1 cellular context compared by ENCODE assay signal in the genomic region with DNA sequence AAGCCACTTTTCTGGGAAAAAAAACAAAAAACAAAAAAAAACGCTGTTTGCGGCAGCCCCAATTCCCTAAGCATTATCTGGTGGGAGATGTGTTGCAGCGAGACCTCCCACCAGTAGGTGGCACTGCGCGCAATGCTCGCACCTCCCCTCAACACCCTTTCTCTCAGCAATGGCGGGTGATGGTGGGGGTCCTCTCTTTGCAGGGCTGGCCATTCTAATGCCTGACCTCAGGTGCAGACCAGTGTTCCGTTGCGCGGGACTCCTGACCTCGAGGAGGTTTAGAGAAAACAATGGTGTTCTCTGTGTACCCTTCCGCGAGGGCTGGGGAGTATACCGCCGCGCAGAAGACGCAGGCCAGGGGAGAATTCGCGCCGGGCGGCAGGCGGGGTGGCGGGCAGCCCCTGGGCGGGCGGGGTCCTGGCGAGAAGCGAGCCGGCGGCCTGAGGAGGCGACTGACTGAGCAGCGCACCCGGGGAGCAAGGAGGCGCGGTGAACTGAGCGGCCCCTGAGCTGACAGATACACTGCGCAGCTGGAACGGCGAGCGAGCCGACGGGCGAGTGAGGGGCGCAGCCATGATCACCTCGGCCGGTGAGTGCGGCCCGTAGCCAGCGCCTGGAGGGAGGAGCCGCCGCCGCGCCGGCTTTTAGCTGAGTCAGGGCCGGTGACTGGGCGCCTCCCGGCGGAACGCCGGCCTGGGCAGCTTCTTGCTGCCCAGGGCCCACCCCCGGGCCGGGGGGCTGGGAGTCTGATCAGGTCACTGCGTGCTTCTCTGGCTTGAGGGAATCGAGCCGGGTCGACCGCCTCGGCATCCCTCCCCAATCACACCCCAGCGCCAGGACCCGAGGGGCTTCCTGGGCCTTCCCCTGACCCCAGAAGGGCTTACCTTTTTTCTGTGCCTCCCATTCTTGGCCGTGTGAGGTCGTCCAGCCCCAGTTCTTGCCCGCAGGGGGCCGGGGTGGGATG.
TF ChIP-seq lines count a peak whose summit lies in the region.

TSS of gene PSMD1 (plus strand) at position 415 of the 964 bp plus-strand sequence. CDS start at position 574, 159 bp downstream.

TF ChIP-seq in K562, 482 proteins besides CTCF, POLR2A, EP300 and RAD21 (continued from another document and continues in another):
- TF ChIP-seq ZNF318 (IDR thresholded peaks at IDR 0.05; ENCODE audit: borderline replicate concordance in 1 of 2, low read depth in 1 of 2): no peak
- no peak for TF ChIP-seq NFIC (IDR thresholded peaks at IDR 0.05)
- TF ChIP-seq, protein P1, sequence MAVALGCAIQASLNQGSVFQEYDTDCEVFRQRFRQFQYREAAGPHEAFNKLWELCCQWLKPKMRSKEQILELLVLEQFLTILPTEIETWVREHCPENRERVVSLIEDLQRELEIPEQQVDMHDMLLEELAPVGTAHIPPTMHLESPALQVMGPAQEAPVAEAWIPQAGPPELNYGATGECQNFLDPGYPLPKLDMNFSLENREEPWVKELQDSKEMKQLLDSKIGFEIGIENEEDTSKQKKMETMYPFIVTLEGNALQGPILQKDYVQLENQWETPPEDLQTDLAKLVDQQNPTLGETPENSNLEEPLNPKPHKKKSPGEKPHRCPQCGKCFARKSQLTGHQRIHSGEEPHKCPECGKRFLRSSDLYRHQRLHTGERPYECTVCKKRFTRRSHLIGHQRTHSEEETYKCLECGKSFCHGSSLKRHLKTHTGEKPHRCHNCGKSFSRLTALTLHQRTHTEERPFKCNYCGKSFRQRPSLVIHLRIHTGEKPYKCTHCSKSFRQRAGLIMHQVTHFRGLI (CRISPR knock-in tag; IDR thresholded peaks at IDR 0.05): no peak
- peak; percentile 75; the same call in 1 of the 2 replicates for TF ChIP-seq SP1 (CRISPR knock-in tag; IDR thresholded peaks at IDR 0.05)
- TF ChIP-seq TOE1 (IDR thresholded peaks at IDR 0.05; ENCODE audit: borderline replicate concordance): peak; percentile 92
- TF ChIP-seq TOE1 (CRISPR knock-in tag; IDR thresholded peaks at IDR 0.05; ENCODE audit: borderline replicate concordance, low read depth): no peak
- TF ChIP-seq PREB (CRISPR knock-in tag; IDR thresholded peaks at IDR 0.05): no peak
- TF ChIP-seq ZNF395 (CRISPR knock-in tag; IDR thresholded peaks at IDR 0.05): no peak
- TF ChIP-seq, protein P2, sequence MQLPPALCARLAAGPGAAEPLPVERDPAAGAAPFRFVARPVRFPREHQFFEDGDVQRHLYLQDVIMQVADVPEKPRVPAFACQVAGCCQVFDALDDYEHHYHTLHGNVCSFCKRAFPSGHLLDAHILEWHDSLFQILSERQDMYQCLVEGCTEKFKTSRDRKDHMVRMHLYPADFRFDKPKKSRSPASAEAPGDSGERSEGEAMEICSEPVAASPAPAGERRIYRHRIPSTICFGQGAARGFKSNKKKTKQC (CRISPR knock-in tag; IDR thresholded peaks at IDR 0.05): peak; percentile 55; the same call in 1 of the 2 replicates
- no peak for TF ChIP-seq HDAC8 (tag; IDR thresholded peaks at IDR 0.05)
- TF ChIP-seq, protein P3, sequence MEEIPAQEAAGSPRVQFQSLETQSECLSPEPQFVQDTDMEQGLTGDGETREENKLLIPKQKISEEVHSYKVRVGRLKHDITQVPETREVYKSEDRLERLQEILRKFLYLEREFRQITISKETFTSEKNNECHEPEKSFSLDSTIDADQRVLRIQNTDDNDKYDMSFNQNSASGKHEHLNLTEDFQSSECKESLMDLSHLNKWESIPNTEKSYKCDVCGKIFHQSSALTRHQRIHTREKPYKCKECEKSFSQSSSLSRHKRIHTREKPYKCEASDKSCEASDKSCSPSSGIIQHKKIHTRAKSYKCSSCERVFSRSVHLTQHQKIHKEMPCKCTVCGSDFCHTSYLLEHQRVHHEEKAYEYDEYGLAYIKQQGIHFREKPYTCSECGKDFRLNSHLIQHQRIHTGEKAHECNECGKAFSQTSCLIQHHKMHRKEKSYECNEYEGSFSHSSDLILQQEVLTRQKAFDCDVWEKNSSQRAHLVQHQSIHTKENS (CRISPR knock-in tag; IDR thresholded peaks at IDR 0.05): no peak
- peak; percentile 70 for TF ChIP-seq FOXJ2 (tag; IDR thresholded peaks at IDR 0.05)
- TF ChIP-seq CEBPG (CRISPR knock-in tag; IDR thresholded peaks at IDR 0.05): no peak
- TF ChIP-seq CEBPG (tag; conservative IDR thresholded peaks at IDR 0.05 in 1 of 2, IDR thresholded peaks at IDR 0.05 in 1 of 2): no peak
- no peak for TF ChIP-seq PRMT5 (CRISPR knock-in tag; IDR thresholded peaks at IDR 0.05)
- 0 out of 2 replicates have a peak, but pooled peaks have one; percentile 50 for TF ChIP-seq ZZZ3 (IDR thresholded peaks at IDR 0.05)
- no peak for TF ChIP-seq HEY1 (CRISPR knock-in tag; IDR thresholded peaks at IDR 0.05; ENCODE audit: borderline replicate concordance)
- no peak for TF ChIP-seq ELK1 (CRISPR knock-in tag; IDR thresholded peaks at IDR 0.05)
- TF ChIP-seq SRSF7 (optimal IDR thresholded peaks at IDR 0.05; ENCODE audit: low read depth, low read length): no peak
- TF ChIP-seq, protein P4, sequence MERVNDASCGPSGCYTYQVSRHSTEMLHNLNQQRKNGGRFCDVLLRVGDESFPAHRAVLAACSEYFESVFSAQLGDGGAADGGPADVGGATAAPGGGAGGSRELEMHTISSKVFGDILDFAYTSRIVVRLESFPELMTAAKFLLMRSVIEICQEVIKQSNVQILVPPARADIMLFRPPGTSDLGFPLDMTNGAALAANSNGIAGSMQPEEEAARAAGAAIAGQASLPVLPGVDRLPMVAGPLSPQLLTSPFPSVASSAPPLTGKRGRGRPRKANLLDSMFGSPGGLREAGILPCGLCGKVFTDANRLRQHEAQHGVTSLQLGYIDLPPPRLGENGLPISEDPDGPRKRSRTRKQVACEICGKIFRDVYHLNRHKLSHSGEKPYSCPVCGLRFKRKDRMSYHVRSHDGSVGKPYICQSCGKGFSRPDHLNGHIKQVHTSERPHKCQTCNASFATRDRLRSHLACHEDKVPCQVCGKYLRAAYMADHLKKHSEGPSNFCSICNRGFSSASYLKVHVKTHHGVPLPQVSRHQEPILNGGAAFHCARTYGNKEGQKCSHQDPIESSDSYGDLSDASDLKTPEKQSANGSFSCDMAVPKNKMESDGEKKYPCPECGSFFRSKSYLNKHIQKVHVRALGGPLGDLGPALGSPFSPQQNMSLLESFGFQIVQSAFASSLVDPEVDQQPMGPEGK (CRISPR knock-in tag; IDR thresholded peaks at IDR 0.05; ENCODE audit: borderline replicate concordance): no peak
- TF ChIP-seq ZNF561 (CRISPR knock-in tag; conservative IDR thresholded peaks at IDR 0.05): no peak
- no peak for TF ChIP-seq NFATC3 (IDR thresholded peaks at IDR 0.05)
- TF ChIP-seq RBM14 (IDR thresholded peaks at IDR 0.05; ENCODE audit: borderline replicate concordance, insufficient read depth, low read depth, low read length): no peak
- TF ChIP-seq, protein P5, sequence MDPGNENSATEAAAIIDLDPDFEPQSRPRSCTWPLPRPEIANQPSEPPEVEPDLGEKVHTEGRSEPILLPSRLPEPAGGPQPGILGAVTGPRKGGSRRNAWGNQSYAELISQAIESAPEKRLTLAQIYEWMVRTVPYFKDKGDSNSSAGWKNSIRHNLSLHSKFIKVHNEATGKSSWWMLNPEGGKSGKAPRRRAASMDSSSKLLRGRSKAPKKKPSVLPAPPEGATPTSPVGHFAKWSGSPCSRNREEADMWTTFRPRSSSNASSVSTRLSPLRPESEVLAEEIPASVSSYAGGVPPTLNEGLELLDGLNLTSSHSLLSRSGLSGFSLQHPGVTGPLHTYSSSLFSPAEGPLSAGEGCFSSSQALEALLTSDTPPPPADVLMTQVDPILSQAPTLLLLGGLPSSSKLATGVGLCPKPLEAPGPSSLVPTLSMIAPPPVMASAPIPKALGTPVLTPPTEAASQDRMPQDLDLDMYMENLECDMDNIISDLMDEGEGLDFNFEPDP (CRISPR knock-in tag; IDR thresholded peaks at IDR 0.05): no peak
- peak; percentile 77 for TF ChIP-seq SUPT5H (IDR thresholded peaks at IDR 0.05)
- TF ChIP-seq ZKSCAN1 (IDR thresholded peaks at IDR 0.05; ENCODE audit: low read depth, low read length): no peak
